18 cellular contexts compared by ENCODE assay signal in genomic region chr5:18270635-18271338, GRCh38.
DNase-seq lines count a peak whose midpoint lies in the region; ATAC-seq, FAIRE-seq and TF ChIP-seq lines count a peak whose summit lies in the region.
"Had no signal": no experiment of that assay in that cellular context is flagged by ENCODE, and none has a peak within 500 bp of the region (broad histone marks: within the 10 kb centered on the region; RNA-seq: fewer than 3 reads in every experiment).

No MANE protein-coding gene starts in this region.

- in situ Hi-C loops in astrocyte of the cerebellum (cut with HindIII; ENCODE audit: low sequenced_read_pairs): no loop called here

- H3K27me3 ChIP-seq in keratinocyte (ENCODE audit: control insufficient read depth, extremely low read depth, insufficient read depth, low read length): no peaks in the 10 kb centered on the region
- H3K27me3 ChIP-seq: Peyer's patch had no signal

- no peak overlapping the region for H3K4me2 ChIP-seq in keratinocyte (ENCODE audit: control insufficient read depth, extremely low read depth, insufficient read depth, low read depth, low read length)
- H3K4me2 ChIP-seq: SK-N-SH had no signal

- H3K4me3 ChIP-seq in astrocyte of the cerebellum (ENCODE audit: low read depth, low read length): no peak overlapping the region
- H3K4me3 ChIP-seq in keratinocyte (ENCODE audit: control insufficient read depth in 2 of 3, extremely low read depth in 1 of 3, insufficient read depth in 2 of 3, low read depth in 1 of 3, low read length in 3 of 3): no peak overlapping the region
- H3K4me3 ChIP-seq: Peyer's patch had no signal

- H3K4me1 Mint-ChIP-seq in type B pancreatic cell (ENCODE audit: unreplicated experiment): no peaks in the 10 kb centered on the region
- H3K4me1 Mint-ChIP-seq: B cell; CD4-positive, CD25-positive, alpha-beta regulatory T cell had no signal

- no peaks in the 10 kb centered on the region for H3K36me3 Mint-ChIP-seq in type B pancreatic cell
- H3K36me3 Mint-ChIP-seq: CD4-positive, CD25-positive, alpha-beta regulatory T cell had no signal

- H4K20me1 ChIP-seq in keratinocyte (ENCODE audit: control insufficient read depth, extremely low read depth, insufficient read depth, low read length): no peaks in the 10 kb centered on the region

- H3K9me1 ChIP-seq in keratinocyte (ENCODE audit: control insufficient read depth, extremely low read depth, insufficient read depth, low read length): no peaks in the 10 kb centered on the region

- no peak overlapping the region for H3K4me3 Mint-ChIP-seq in type B pancreatic cell
- H3K4me3 Mint-ChIP-seq: B cell; CD4-positive, CD25-positive, alpha-beta regulatory T cell had no signal

- no peak overlapping the region for H3K27ac ChIP-seq in keratinocyte (ENCODE audit: control insufficient read depth, insufficient read depth, low read length)
- H3K27ac ChIP-seq: Peyer's patch had no signal

- peak; percentile 53 for FAIRE-seq in keratinocyte (lab: Jason Lieb, UNC)

- peaks cover 3% of the 10 kb centered on the region for H3K4me1 ChIP-seq in keratinocyte (ENCODE audit: control insufficient read depth, extremely low read depth, insufficient read depth, low read length)
- H3K4me1 ChIP-seq: Peyer's patch had no signal

- no peaks in the 10 kb centered on the region for H3K79me2 ChIP-seq in keratinocyte (ENCODE audit: control insufficient read depth, insufficient read depth, low read length)

- no peaks in the 10 kb centered on the region for H3K36me3 ChIP-seq in keratinocyte (ENCODE audit: control insufficient read depth in 2 of 2, extremely low read depth in 1 of 2, insufficient read depth in 2 of 2, low read length in 2 of 2)
- H3K36me3 ChIP-seq: Peyer's patch had no signal

- dilution Hi-C loops in keratinocyte (cut with MboI; ENCODE audit: extremely low pct_ligation_motif_present, low sequenced_read_pairs): no loop called here

- peak; percentile 7 for DNase-seq in MV-4-11 (lab: John Stamatoyannopoulos, UW)
- peak; percentile 76 for DNase-seq in NCI-H2171 treated with DMSO at 0.1 percent for 48 hours (lab: John Stamatoyannopoulos, UW)
- peak; percentile 2 for DNase-seq in astrocyte of the cerebellum (ENCODE audit: low read depth)
- DNase-seq in keratinocyte (ENCODE audit: low read depth, low spot score): no peak
- no peak for DNase-seq in type B pancreatic cell (ENCODE audit: extremely low spot score, unreplicated experiment)
- DNase-seq in activated CD8-positive, alpha-beta memory T cell treated with anti-CD3 and anti-CD28 coated beads for 24 hours: no peak
- DNase-seq: CD4-positive, CD25-positive, alpha-beta regulatory T cell; DMS79; NCI-H146; NCI-H446 treated with DMSO at 0.1 percent for 48 hours; NCI-H748 treated with DMSO at 0.1 percent for 48 hours; Peyer's patch; Right ventricle myocardium superior; SK-N-SH; T-helper 1 cell had no signal

- no peak overlapping the region for H3K9ac ChIP-seq in keratinocyte (ENCODE audit: control insufficient read depth, extremely low read depth, insufficient read depth, low read length)
- H3K9ac ChIP-seq: SK-N-SH had no signal

- peaks cover 9% of the 10 kb centered on the region for H3K27me3 Mint-ChIP-seq in type B pancreatic cell
- H3K27me3 Mint-ChIP-seq: CD4-positive, CD25-positive, alpha-beta regulatory T cell had no signal

- no peak overlapping the region for H2AFZ ChIP-seq in keratinocyte (ENCODE audit: control insufficient read depth, low read length)

- TF ChIP-seq CTCF in astrocyte of the cerebellum (IDR thresholded peaks at IDR 0.05; ENCODE audit: low read depth, low read length, missing control alignments) (no peak), keratinocyte (optimal IDR thresholded peaks at IDR 0.05 in 1 of 3, IDR thresholded peaks at IDR 0.05 in 1 of 3, conservative IDR thresholded peaks at IDR 0.05 in 1 of 3; ENCODE audit: extremely low read depth in 1 of 3, insufficient read depth in 2 of 3, low read length in 3 of 3) (peak in 1 of 3 experiments; percentile 14), type B pancreatic cell (conservative IDR thresholded peaks at IDR 0.05) (no peak)

- H3K9me3 ChIP-seq in keratinocyte (ENCODE audit: control insufficient read depth, low read depth, low read length): no peaks in the 10 kb centered on the region
- H3K9me3 ChIP-seq: Peyer's patch, SK-N-SH had no signal

- H3K9me3 Mint-ChIP-seq in type B pancreatic cell: no peaks in the 10 kb centered on the region

- H3K27ac Mint-ChIP-seq in type B pancreatic cell: no peak overlapping the region
- H3K27ac Mint-ChIP-seq: B cell; CD4-positive, CD25-positive, alpha-beta regulatory T cell had no signal

- ATAC-seq in HG03175 (IDR thresholded peaks at IDR 0.05; ENCODE audit: unreplicated experiment): no peak
- ATAC-seq: HCT116 had no signal

Comparison
In these comparisons a context has a peak if more than half of its experiments do, and no peak if none do; other contexts are left out.
1. DNase-seq: peak in MV-4-11 (single experiment), NCI-H2171 treated with DMSO at 0.1 percent for 48 hours (single experiment) and astrocyte of the cerebellum (single experiment); none in keratinocyte (single experiment), type B pancreatic cell (single experiment) and activated CD8-positive, alpha-beta memory T cell treated with anti-CD3 and anti-CD28 coated beads for 24 hours (single experiment).